In the genomic region with DNA sequence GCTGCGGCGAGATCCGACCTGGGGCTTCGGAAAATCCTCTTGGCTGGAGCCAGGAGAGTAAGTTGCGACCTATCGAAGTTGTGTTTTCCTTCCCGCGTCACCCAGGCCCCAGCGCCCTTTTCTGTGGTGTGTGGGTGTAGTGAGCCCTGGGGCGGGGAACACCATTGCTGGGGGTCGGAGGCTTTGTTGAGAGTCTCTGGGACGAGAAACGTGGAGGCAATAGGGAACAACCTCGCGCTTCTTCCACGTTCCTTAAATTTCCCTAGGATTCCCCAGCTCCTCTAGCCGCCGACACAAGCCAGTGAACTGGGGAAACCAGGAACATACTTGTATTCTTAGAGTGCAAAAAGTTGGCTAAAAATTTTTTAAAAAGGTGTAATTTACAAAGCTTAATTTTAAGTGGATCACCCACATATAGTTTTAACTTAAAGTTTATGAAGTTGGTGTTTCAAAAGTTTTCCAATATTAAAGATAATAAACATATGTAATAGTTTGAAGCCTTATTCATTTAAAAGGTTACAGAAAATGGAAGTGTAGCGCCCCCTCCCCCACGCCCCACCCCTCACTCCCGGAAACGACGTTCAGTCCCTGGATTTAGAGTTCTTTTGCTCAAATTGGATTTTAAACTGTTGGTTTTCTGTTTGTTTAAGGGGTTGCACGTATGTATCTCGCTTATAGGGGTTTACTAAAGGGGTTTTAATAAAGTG, we compare ENCODE assay signal across 1 cellular context.
A peak's percentile ranks its signal among the peaks of the same experiment; 100 is the strongest.
TF ChIP-seq lines count a peak whose summit lies in the region.

No MANE protein-coding gene starts in this region.

TF ChIP-seq in HepG2, 621 proteins besides CTCF, POLR2A, EP300 and RAD21 (continued from another document):
- TF ChIP-seq, protein P1, sequence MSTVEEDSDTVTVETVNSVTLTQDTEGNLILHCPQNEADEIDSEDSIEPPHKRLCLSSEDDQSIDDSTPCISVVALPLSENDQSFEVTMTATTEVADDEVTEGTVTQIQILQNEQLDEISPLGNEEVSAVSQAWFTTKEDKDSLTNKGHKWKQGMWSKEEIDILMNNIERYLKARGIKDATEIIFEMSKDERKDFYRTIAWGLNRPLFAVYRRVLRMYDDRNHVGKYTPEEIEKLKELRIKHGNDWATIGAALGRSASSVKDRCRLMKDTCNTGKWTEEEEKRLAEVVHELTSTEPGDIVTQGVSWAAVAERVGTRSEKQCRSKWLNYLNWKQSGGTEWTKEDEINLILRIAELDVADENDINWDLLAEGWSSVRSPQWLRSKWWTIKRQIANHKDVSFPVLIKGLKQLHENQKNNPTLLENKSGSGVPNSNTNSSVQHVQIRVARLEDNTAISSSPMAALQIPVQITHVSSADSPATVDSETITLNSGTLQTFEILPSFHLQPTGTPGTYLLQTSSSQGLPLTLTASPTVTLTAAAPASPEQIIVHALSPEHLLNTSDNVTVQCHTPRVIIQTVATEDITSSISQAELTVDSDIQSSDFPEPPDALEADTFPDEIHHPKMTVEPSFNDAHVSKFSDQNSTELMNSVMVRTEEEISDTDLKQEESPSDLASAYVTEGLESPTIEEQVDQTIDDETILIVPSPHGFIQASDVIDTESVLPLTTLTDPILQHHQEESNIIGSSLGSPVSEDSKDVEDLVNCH (CRISPR knock-in tag; IDR thresholded peaks at IDR 0.05) = no peak
- TF ChIP-seq ZNF256 (CRISPR knock-in tag; conservative IDR thresholded peaks at IDR 0.05) (no peak), ZNF550 (CRISPR knock-in tag; IDR thresholded peaks at IDR 0.05; ENCODE audit: borderline replicate concordance) (no peak), JUNB (CRISPR knock-in tag; IDR thresholded peaks at IDR 0.05; ENCODE audit: borderline replicate concordance) (no peak), ZFP36L2 (CRISPR knock-in tag; IDR thresholded peaks at IDR 0.05) (no peak), MAF1 (CRISPR knock-in tag; IDR thresholded peaks at IDR 0.05; ENCODE audit: borderline replicate concordance) (no peak), MXD4 (CRISPR knock-in tag; IDR thresholded peaks at IDR 0.05) (no peak), ZNF264 (CRISPR knock-in tag; IDR thresholded peaks at IDR 0.05) (no peak), RFX1 (IDR thresholded peaks at IDR 0.05) (no peak), ZNF569 (CRISPR knock-in tag; IDR thresholded peaks at IDR 0.05; ENCODE audit: borderline replicate concordance) (no peak), SAP130 (CRISPR knock-in tag; IDR thresholded peaks at IDR 0.05; ENCODE audit: low read depth) (peak; percentile 19; the same call in 1 of the 2 replicates), ZNF460 (CRISPR knock-in tag; IDR thresholded peaks at IDR 0.05; ENCODE audit: borderline replicate concordance) (no peak), GATAD2A (CRISPR knock-in tag; IDR thresholded peaks at IDR 0.05) (0 out of 2 replicates have a peak, but pooled peaks have one; percentile 14), HNF4G (IDR thresholded peaks at IDR 0.05; ENCODE audit: borderline replicate concordance, low read depth, low read length) (no peak), HNF4G (CRISPR knock-in tag; IDR thresholded peaks at IDR 0.05; ENCODE audit: borderline replicate concordance, low read depth) (no peak), ZNF282 (IDR thresholded peaks at IDR 0.05; ENCODE audit: partially characterized antibody) (no peak)
- TF ChIP-seq, protein P2, sequence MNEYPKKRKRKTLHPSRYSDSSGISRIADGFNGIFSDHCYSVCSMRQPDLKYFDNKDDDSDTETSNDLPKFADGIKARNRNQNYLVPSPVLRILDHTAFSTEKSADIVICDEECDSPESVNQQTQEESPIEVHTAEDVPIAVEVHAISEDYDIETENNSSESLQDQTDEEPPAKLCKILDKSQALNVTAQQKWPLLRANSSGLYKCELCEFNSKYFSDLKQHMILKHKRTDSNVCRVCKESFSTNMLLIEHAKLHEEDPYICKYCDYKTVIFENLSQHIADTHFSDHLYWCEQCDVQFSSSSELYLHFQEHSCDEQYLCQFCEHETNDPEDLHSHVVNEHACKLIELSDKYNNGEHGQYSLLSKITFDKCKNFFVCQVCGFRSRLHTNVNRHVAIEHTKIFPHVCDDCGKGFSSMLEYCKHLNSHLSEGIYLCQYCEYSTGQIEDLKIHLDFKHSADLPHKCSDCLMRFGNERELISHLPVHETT (CRISPR knock-in tag; conservative IDR thresholded peaks at IDR 0.05) = no peak
- TF ChIP-seq, protein P3, sequence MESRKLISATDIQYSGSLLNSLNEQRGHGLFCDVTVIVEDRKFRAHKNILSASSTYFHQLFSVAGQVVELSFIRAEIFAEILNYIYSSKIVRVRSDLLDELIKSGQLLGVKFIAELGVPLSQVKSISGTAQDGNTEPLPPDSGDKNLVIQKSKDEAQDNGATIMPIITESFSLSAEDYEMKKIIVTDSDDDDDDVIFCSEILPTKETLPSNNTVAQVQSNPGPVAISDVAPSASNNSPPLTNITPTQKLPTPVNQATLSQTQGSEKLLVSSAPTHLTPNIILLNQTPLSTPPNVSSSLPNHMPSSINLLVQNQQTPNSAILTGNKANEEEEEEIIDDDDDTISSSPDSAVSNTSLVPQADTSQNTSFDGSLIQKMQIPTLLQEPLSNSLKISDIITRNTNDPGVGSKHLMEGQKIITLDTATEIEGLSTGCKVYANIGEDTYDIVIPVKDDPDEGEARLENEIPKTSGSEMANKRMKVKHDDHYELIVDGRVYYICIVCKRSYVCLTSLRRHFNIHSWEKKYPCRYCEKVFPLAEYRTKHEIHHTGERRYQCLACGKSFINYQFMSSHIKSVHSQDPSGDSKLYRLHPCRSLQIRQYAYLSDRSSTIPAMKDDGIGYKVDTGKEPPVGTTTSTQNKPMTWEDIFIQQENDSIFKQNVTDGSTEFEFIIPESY (CRISPR knock-in tag; IDR thresholded peaks at IDR 0.05) = no peak
- TF ChIP-seq, protein P4, sequence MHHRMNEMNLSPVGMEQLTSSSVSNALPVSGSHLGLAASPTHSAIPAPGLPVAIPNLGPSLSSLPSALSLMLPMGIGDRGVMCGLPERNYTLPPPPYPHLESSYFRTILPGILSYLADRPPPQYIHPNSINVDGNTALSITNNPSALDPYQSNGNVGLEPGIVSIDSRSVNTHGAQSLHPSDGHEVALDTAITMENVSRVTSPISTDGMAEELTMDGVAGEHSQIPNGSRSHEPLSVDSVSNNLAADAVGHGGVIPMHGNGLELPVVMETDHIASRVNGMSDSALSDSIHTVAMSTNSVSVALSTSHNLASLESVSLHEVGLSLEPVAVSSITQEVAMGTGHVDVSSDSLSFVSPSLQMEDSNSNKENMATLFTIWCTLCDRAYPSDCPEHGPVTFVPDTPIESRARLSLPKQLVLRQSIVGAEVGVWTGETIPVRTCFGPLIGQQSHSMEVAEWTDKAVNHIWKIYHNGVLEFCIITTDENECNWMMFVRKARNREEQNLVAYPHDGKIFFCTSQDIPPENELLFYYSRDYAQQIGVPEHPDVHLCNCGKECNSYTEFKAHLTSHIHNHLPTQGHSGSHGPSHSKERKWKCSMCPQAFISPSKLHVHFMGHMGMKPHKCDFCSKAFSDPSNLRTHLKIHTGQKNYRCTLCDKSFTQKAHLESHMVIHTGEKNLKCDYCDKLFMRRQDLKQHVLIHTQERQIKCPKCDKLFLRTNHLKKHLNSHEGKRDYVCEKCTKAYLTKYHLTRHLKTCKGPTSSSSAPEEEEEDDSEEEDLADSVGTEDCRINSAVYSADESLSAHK (CRISPR knock-in tag; IDR thresholded peaks at IDR 0.05; ENCODE audit: borderline replicate concordance) = no peak
- TF ChIP-seq, protein P5, sequence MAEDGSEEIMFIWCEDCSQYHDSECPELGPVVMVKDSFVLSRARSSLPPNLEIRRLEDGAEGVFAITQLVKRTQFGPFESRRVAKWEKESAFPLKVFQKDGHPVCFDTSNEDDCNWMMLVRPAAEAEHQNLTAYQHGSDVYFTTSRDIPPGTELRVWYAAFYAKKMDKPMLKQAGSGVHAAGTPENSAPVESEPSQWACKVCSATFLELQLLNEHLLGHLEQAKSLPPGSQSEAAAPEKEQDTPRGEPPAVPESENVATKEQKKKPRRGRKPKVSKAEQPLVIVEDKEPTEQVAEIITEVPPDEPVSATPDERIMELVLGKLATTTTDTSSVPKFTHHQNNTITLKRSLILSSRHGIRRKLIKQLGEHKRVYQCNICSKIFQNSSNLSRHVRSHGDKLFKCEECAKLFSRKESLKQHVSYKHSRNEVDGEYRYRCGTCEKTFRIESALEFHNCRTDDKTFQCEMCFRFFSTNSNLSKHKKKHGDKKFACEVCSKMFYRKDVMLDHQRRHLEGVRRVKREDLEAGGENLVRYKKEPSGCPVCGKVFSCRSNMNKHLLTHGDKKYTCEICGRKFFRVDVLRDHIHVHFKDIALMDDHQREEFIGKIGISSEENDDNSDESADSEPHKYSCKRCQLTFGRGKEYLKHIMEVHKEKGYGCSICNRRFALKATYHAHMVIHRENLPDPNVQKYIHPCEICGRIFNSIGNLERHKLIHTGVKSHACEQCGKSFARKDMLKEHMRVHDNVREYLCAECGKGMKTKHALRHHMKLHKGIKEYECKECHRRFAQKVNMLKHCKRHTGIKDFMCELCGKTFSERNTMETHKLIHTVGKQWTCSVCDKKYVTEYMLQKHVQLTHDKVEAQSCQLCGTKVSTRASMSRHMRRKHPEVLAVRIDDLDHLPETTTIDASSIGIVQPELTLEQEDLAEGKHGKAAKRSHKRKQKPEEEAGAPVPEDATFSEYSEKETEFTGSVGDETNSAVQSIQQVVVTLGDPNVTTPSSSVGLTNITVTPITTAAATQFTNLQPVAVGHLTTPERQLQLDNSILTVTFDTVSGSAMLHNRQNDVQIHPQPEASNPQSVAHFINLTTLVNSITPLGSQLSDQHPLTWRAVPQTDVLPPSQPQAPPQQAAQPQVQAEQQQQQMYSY (CRISPR knock-in tag; IDR thresholded peaks at IDR 0.05) = no peak
- TF ChIP-seq, protein P6, sequence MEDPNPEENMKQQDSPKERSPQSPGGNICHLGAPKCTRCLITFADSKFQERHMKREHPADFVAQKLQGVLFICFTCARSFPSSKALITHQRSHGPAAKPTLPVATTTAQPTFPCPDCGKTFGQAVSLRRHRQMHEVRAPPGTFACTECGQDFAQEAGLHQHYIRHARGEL (CRISPR knock-in tag; IDR thresholded peaks at IDR 0.05) = no peak
TF ChIP-seq in HepG2: peak in this region for 21.
